ENCODE assay signal across 12 cellular contexts in the genomic region with DNA sequence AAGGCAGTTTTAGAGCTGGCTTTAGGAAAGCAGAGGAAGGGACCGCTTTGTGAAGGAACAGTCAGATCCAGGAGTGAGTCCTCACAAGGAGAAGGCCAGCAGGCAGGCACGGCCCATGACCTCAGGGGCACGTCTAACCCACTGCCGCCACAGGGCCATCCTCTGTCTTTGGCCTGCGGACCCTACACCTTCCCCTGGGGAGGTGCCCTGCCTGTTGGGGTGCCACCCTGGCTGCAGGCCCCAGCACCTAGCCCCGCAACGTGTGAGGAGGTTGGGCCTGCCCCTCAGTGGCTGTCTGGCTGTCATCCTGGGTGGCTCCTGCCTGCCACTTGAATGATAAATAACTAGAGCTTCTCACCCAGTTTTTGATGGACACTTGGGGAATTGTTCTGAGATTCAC. TPM values are rescaled to one million over a fixed set of nuclear protein-coding genes. Genes with fewer than 3 reads are reported as not detected.
A peak's percentile ranks its signal among the peaks of the same experiment; 100 is the strongest.
DNase-seq lines count a peak whose midpoint lies in the region; ATAC-seq and TF ChIP-seq lines count a peak whose summit lies in the region.
"Had no signal": no experiment of that assay in that cellular context is flagged by ENCODE, and none has a peak within 500 bp of the region (broad histone marks: within the 10 kb centered on the region; RNA-seq: fewer than 3 reads in every experiment).

No MANE protein-coding gene starts in this region.

- H3K4me1 Mint-ChIP-seq in activated T-cell treated with anti-CD3 and anti-CD28 coated beads, Interleukin-2, amount 50 U/mL, for 24 hours (ENCODE audit: low read depth): peaks cover 42% of the 10 kb centered on the region
- H3K4me1 Mint-ChIP-seq in naive thymus-derived CD4-positive, alpha-beta T cell: peaks cover 7 to 46% (median 43%) of the 10 kb centered on the region in 7 donors

- H3K4me3 ChIP-seq in naive thymus-derived CD4-positive, alpha-beta T cell (ENCODE audit: low read length): no peak overlapping the region
- no peak overlapping the region for H3K4me3 ChIP-seq in thyroid gland (replicated peaks in 1 of 3)
- H3K4me3 ChIP-seq: PC-9 had no signal

- intact Hi-C loops in naive thymus-derived CD4-positive, alpha-beta T cell (cut with micrococcal nuclease): loop anchor here in 1 of 2 donors (2.0 to 5.0 kb wide), 2 partner anchors 16 to 59 kb away; no protein-coding TSS in a partner anchor
- intact Hi-C loops in thyroid gland (cut with DNase I): no loop called here

- H3K4me1 ChIP-seq in naive thymus-derived CD4-positive, alpha-beta T cell (ENCODE audit: control insufficient read depth in 2 of 2, insufficient read depth in 2 of 2, low read length in 2 of 2): peaks cover 0 to 36% of the 10 kb centered on the region in 2 donors
- H3K4me1 ChIP-seq in thyroid gland: peaks cover 0 to 31% of the 10 kb centered on the region in 2 donors

- peaks cover 0 to 30% (median 5%) of the 10 kb centered on the region in 3 experiments for H3K36me3 ChIP-seq in naive thymus-derived CD4-positive, alpha-beta T cell (ENCODE audit: control insufficient read depth in 2 of 3, insufficient read depth in 3 of 3, low read length in 3 of 3)
- no peaks in the 10 kb centered on the region for H3K36me3 ChIP-seq in thyroid gland

- DNase-seq in activated T-cell treated with anti-CD3 and anti-CD28 coated beads, Interleukin-2, amount 50 U/mL, for 24 hours: no peak
- no peak for DNase-seq in activated T-cell treated with anti-CD3 and anti-CD28 coated beads for 4 hours
- DNase-seq in naive thymus-derived CD4-positive, alpha-beta T cell: peak in 3 of 9 donors; percentile 12 to 39 (median 37)
- no peak for DNase-seq in thyroid gland
- DNase-seq: ACHN, amniotic stem cell, DND-41, PC-9 had no signal

- CTCF ChIA-PET in naive thymus-derived CD4-positive, alpha-beta T cell (lab: Charles Lee): interaction anchor here (0.6 kb wide), 1 partner anchor 574 kb away, joined by 3 read pairs; no protein-coding TSS in a partner anchor

- POLR2A ChIA-PET in naive thymus-derived CD4-positive, alpha-beta T cell (lab: Charles Lee): interaction anchor here (1.8 to 4.5 kb wide), 2 partner anchors 19 to 32 kb away, joined by 5 to 26 read pairs; a partner anchor contains a TSS

- no peak overlapping the region for H3K4me3 Mint-ChIP-seq in activated T-cell treated with anti-CD3 and anti-CD28 coated beads, Interleukin-2, amount 50 U/mL, for 24 hours
- peak overlapping the region in 8 of 10 donors; percentile 40 to 75 (median 55) for H3K4me3 Mint-ChIP-seq in naive thymus-derived CD4-positive, alpha-beta T cell

- no peak for TF ChIP-seq POLR2A in thyroid gland (IDR thresholded peaks at IDR 0.05)

- peak overlapping the region; percentile 90 for H3K27ac Mint-ChIP-seq in activated T-cell treated with anti-CD3 and anti-CD28 coated beads, Interleukin-2, amount 50 U/mL, for 24 hours
- peak overlapping the region; percentile 71 to 100 (median 97) for H3K27ac Mint-ChIP-seq in naive thymus-derived CD4-positive, alpha-beta T cell

- H3K27ac ChIP-seq in angular gyrus (ENCODE audit: low read depth, low read length): peak overlapping the region; percentile 56
- peak overlapping the region; percentile 89 for H3K27ac ChIP-seq in naive thymus-derived CD4-positive, alpha-beta T cell (ENCODE audit: low read depth, low read length)
- H3K27ac ChIP-seq in thyroid gland: peak overlapping the region in 2 of 3 donors; percentile 33 to 37
- H3K27ac ChIP-seq: PC-9 had no signal

- ATAC-seq in naive thymus-derived CD4-positive, alpha-beta T cell: no peak
- ATAC-seq in HG02973 (IDR thresholded peaks at IDR 0.05; ENCODE audit: unreplicated experiment) (no peak), GM18870 (IDR thresholded peaks at IDR 0.05; ENCODE audit: unreplicated experiment) (no peak), GM21360 (IDR thresholded peaks at IDR 0.05; ENCODE audit: unreplicated experiment) (no peak)

- H3K27me3 Mint-ChIP-seq in activated T-cell treated with anti-CD3 and anti-CD28 coated beads, Interleukin-2, amount 50 U/mL, for 24 hours: no peaks in the 10 kb centered on the region
- H3K27me3 Mint-ChIP-seq in naive thymus-derived CD4-positive, alpha-beta T cell: no peaks in the 10 kb centered on the region

- WGBS in thyroid gland, 2 donors: 81 to 89% methylated on average over 3 to 7 of the region's 7 CpGs

- peaks cover 25% of the 10 kb centered on the region for H3K36me3 Mint-ChIP-seq in activated T-cell treated with anti-CD3 and anti-CD28 coated beads, Interleukin-2, amount 50 U/mL, for 24 hours (ENCODE audit: low read depth)
- peaks cover 0 to 21% (median 5%) of the 10 kb centered on the region in 5 donors for H3K36me3 Mint-ChIP-seq in naive thymus-derived CD4-positive, alpha-beta T cell

- no peaks in the 10 kb centered on the region for H3K27me3 ChIP-seq in naive thymus-derived CD4-positive, alpha-beta T cell (ENCODE audit: control insufficient read depth in 2 of 2, insufficient read depth in 2 of 2, low read length in 2 of 2)
- no peaks in the 10 kb centered on the region for H3K27me3 ChIP-seq in thyroid gland

- no peaks in the 10 kb centered on the region for H3K9me3 Mint-ChIP-seq in activated T-cell treated with anti-CD3 and anti-CD28 coated beads, Interleukin-2, amount 50 U/mL, for 24 hours
- H3K9me3 Mint-ChIP-seq in naive thymus-derived CD4-positive, alpha-beta T cell: no peaks in the 10 kb centered on the region

- no peak for TF ChIP-seq CTCF in thyroid gland (IDR thresholded peaks at IDR 0.05)

- no peaks in the 10 kb centered on the region for H3K9me3 ChIP-seq in naive thymus-derived CD4-positive, alpha-beta T cell (ENCODE audit: control insufficient read depth in 2 of 3, low read length in 3 of 3)
- H3K9me3 ChIP-seq in thyroid gland: no peaks in the 10 kb centered on the region

RNA-seq across cellular contexts. Expression of a gene that starts 31.0 kb away (rescaled TPM):
- 10 to 100 TPM; 55.2 to 88.7 (median 59.1) TPM for total RNA-seq in naive thymus-derived CD4-positive, alpha-beta T cell
- 10 to 100 TPM; 23.9 to 50.5 TPM for polyA plus RNA-seq in naive thymus-derived CD4-positive, alpha-beta T cell
- total RNA-seq in thyroid gland: 100 to 1,000 TPM; 138 to 187 (median 162) TPM

Comparison
In these comparisons a context has a peak if more than half of its experiments do, and no peak if none do; other contexts are left out.
1. H3K27ac ChIP-seq: peak in every context shown above with its lines; median percentile 89 in naive thymus-derived CD4-positive, alpha-beta T cell; 56 in angular gyrus; 35 in thyroid gland.